In the genomic region with DNA sequence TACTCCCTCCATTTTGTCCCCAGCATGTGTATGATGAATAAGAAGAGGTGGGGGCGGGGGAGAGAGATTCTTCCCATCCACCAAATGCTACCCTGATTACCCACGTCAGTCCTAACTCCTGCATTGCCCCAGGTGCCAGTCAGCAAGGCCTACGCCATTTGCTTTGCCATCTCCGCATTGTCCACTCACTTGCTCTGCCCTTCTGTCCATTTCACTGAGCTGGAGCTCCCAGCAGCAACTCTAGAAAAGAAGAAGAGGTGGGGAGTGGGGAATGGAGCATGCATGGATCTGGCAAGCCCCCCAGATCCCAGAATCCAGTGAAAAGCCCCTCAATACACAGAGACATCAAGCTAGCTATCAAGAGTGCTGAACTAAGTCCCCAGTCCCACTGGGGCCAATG, we compare ENCODE assay signal across 33 cellular contexts. TPM values are rescaled to one million over a fixed set of nuclear protein-coding genes. Genes with fewer than 3 reads are reported as not detected.
"Had no signal": no experiment of that assay in that cellular context is flagged by ENCODE, and none has a peak within 500 bp of the region (broad histone marks: within the 10 kb centered on the region; RNA-seq: fewer than 3 reads in every experiment).

No MANE protein-coding gene starts in this region.

- H3K27ac Mint-ChIP-seq: activated CD4-positive, alpha-beta memory T cell treated with anti-CD3 and anti-CD28 coated beads for 36 hours; activated CD4-positive, alpha-beta T cell treated with anti-CD3 and anti-CD28 coated beads for 36 hours; activated CD4-positive, alpha-beta T cell treated with anti-CD3 and anti-CD28 coated beads, Interleukin-2, amount 10 ng/mL, durations not matched to agents 24 days and 14 days; activated CD8-positive, alpha-beta memory T cell treated with anti-CD3 and anti-CD28 coated beads, Interleukin-2, amount 10 ng/mL, durations not matched to agents 7 days and 5 days; activated CD8-positive, alpha-beta T cell treated with anti-CD3 and anti-CD28 coated beads, Interleukin-2, amount 10 ng/mL, durations not matched to agents 7 days and 5 days; activated naive CD4-positive, alpha-beta T cell treated with anti-CD3 and anti-CD28 coated beads, Interleukin-2, amount 10 ng/mL, durations not matched to agents 7 days and 5 days; activated naive CD4-positive, alpha-beta T cell treated with anti-CD3 and anti-CD28 coated beads, Interleukin-2, amount 50 U/mL, for 72 hours; activated naive CD8-positive, alpha-beta T cell treated with anti-CD3 and anti-CD28 coated beads, Interleukin-2, amount 10 ng/mL, durations not matched to agents 7 days and 5 days; activated T-cell treated with anti-CD3 and anti-CD28 coated beads, Interleukin-2, amount 50 U/mL, for 24 hours; activated T-cell treated with anti-CD3 and anti-CD28 coated beads, Interleukin-2, amount 50 U/mL, for 72 hours; effector memory CD8-positive, alpha-beta T cell; T-helper 17 cell had no signal

- H3K36me3 ChIP-seq: brain microvascular endothelial cell, gastrocnemius medialis had no signal

- H3K9me3 Mint-ChIP-seq: activated CD4-positive, alpha-beta memory T cell treated with anti-CD3 and anti-CD28 coated beads for 36 hours; activated CD4-positive, alpha-beta T cell treated with anti-CD3 and anti-CD28 coated beads, Interleukin-2, amount 10 ng/mL, durations not matched to agents 24 days and 14 days; activated naive CD4-positive, alpha-beta T cell treated with anti-CD3 and anti-CD28 coated beads, Interleukin-2, amount 10 ng/mL, durations not matched to agents 7 days and 5 days; activated naive CD4-positive, alpha-beta T cell treated with anti-CD3 and anti-CD28 coated beads, Interleukin-2, amount 50 U/mL, for 72 hours; activated naive CD8-positive, alpha-beta T cell treated with anti-CD3 and anti-CD28 coated beads, Interleukin-2, amount 10 ng/mL, durations not matched to agents 7 days and 5 days; activated T-cell treated with anti-CD3 and anti-CD28 coated beads, Interleukin-2, amount 50 U/mL, for 24 hours; activated T-cell treated with anti-CD3 and anti-CD28 coated beads, Interleukin-2, amount 50 U/mL, for 72 hours; effector memory CD8-positive, alpha-beta T cell had no signal

- ATAC-seq: activated CD4-positive, alpha-beta T cell treated with anti-CD3 and anti-CD28 coated beads for 36 hours; activated CD8-positive, alpha-beta memory T cell treated with anti-CD3 and anti-CD28 coated beads, Interleukin-2, amount 10 ng/mL, durations not matched to agents 7 days and 5 days; activated CD8-positive, alpha-beta T cell treated with anti-CD3 and anti-CD28 coated beads, Interleukin-2, amount 10 ng/mL, durations not matched to agents 7 days and 5 days; activated naive CD4-positive, alpha-beta T cell treated with anti-CD3 and anti-CD28 coated beads, Interleukin-2, amount 50 U/mL, for 72 hours; activated T-cell treated with anti-CD3 and anti-CD28 coated beads, Interleukin-2, amount 50 U/mL, for 72 hours; effector memory CD8-positive, alpha-beta T cell; foreskin keratinocyte; gastrocnemius medialis; T-helper 17 cell had no signal

- H3K4me1 ChIP-seq: esophagus muscularis mucosa, foreskin keratinocyte, gastrocnemius medialis had no signal

- H3K36me3 Mint-ChIP-seq: activated CD4-positive, alpha-beta memory T cell treated with anti-CD3 and anti-CD28 coated beads for 36 hours; activated CD8-positive, alpha-beta memory T cell treated with anti-CD3 and anti-CD28 coated beads, Interleukin-2, amount 10 ng/mL, durations not matched to agents 7 days and 5 days; activated naive CD4-positive, alpha-beta T cell treated with anti-CD3 and anti-CD28 coated beads, Interleukin-2, amount 10 ng/mL, durations not matched to agents 7 days and 5 days; activated naive CD4-positive, alpha-beta T cell treated with anti-CD3 and anti-CD28 coated beads, Interleukin-2, amount 50 U/mL, for 72 hours; activated naive CD8-positive, alpha-beta T cell treated with anti-CD3 and anti-CD28 coated beads, Interleukin-2, amount 10 ng/mL, durations not matched to agents 7 days and 5 days had no signal

- H3K9me3 ChIP-seq: esophagus muscularis mucosa, gastrocnemius medialis had no signal

- H3K27ac ChIP-seq: brain microvascular endothelial cell, esophagus muscularis mucosa, foreskin keratinocyte, gastrocnemius medialis had no signal

- H3K4me3 ChIP-seq: esophagus muscularis mucosa, gastrocnemius medialis had no signal

- H3K4me3 Mint-ChIP-seq: activated CD4-positive, alpha-beta memory T cell treated with anti-CD3 and anti-CD28 coated beads for 36 hours; activated CD4-positive, alpha-beta T cell treated with anti-CD3 and anti-CD28 coated beads for 36 hours; activated CD4-positive, alpha-beta T cell treated with anti-CD3 and anti-CD28 coated beads, Interleukin-2, amount 10 ng/mL, durations not matched to agents 24 days and 14 days; activated CD8-positive, alpha-beta memory T cell treated with anti-CD3 and anti-CD28 coated beads, Interleukin-2, amount 10 ng/mL, durations not matched to agents 7 days and 5 days; activated CD8-positive, alpha-beta T cell treated with anti-CD3 and anti-CD28 coated beads, Interleukin-2, amount 10 ng/mL, durations not matched to agents 7 days and 5 days; activated naive CD4-positive, alpha-beta T cell treated with anti-CD3 and anti-CD28 coated beads, Interleukin-2, amount 10 ng/mL, durations not matched to agents 7 days and 5 days; activated naive CD8-positive, alpha-beta T cell treated with anti-CD3 and anti-CD28 coated beads, Interleukin-2, amount 10 ng/mL, durations not matched to agents 7 days and 5 days; activated T-cell treated with anti-CD3 and anti-CD28 coated beads, Interleukin-2, amount 50 U/mL, for 24 hours; activated T-cell treated with anti-CD3 and anti-CD28 coated beads, Interleukin-2, amount 50 U/mL, for 72 hours; effector memory CD8-positive, alpha-beta T cell; T-helper 17 cell had no signal

- DNase-seq: activated CD4-positive, alpha-beta memory T cell treated with anti-CD3 and anti-CD28 coated beads for 36 hours; activated CD4-positive, alpha-beta T cell treated with anti-CD3 and anti-CD28 coated beads for 36 hours; activated CD4-positive, alpha-beta T cell treated with anti-CD3 and anti-CD28 coated beads, Interleukin-2, amount 10 ng/mL, durations not matched to agents 24 days and 14 days; activated CD4-positive, CD25-positive, alpha-beta regulatory T cell; activated CD4-positive, CD25-positive, alpha-beta regulatory T cell treated with anti-CD3 and anti-CD28 coated beads, Interleukin-2, amount 50 U/mL, for 72 hours; activated CD8-positive, alpha-beta memory T cell treated with anti-CD3 and anti-CD28 coated beads, Interleukin-2, amount 10 ng/mL, durations not matched to agents 7 days and 5 days; activated CD8-positive, alpha-beta memory T cell treated with anti-CD3 and anti-CD28 coated beads, Interleukin-2, amount 50 U/mL, for 48 hours; activated CD8-positive, alpha-beta T cell treated with anti-CD3 and anti-CD28 coated beads, Interleukin-2, amount 10 ng/mL, durations not matched to agents 7 days and 5 days; activated gamma-delta T cell; activated naive CD4-positive, alpha-beta T cell; activated naive CD4-positive, alpha-beta T cell treated with anti-CD3 and anti-CD28 coated beads, Interleukin-2, amount 10 ng/mL, durations not matched to agents 7 days and 5 days; activated naive CD8-positive, alpha-beta T cell treated with anti-CD3 and anti-CD28 coated beads, Interleukin-2, amount 10 ng/mL, durations not matched to agents 7 days and 5 days; activated T-cell treated with anti-CD3 and anti-CD28 coated beads for 4 hours; activated T-cell treated with anti-CD3 and anti-CD28 coated beads, Interleukin-2, amount 50 U/mL, for 24 hours; activated T-cell treated with anti-CD3 and anti-CD28 coated beads, Interleukin-2, amount 50 U/mL, for 72 hours; anterior cingulate cortex; brain microvascular endothelial cell; caudate nucleus; cortex of kidney; dermis blood vessel endothelial cell; effector CD4-positive, alpha-beta T cell; effector memory CD8-positive, alpha-beta T cell; erythroblast; foreskin keratinocyte; gastrocnemius medialis; glutamatergic neuron; T-helper 1 cell; T-helper 17 cell had no signal

RNA-seq across cellular contexts. Expression of gene WT1, which starts 19.0 kb away (rescaled TPM):
- total RNA-seq: activated CD4-positive, alpha-beta memory T cell treated with anti-CD3 and anti-CD28 coated beads for 36 hours; activated CD4-positive, alpha-beta T cell treated with anti-CD3 and anti-CD28 coated beads for 36 hours; activated CD4-positive, alpha-beta T cell treated with anti-CD3 and anti-CD28 coated beads, Interleukin-2, amount 10 ng/mL, durations not matched to agents 24 days and 14 days; activated CD8-positive, alpha-beta memory T cell treated with anti-CD3 and anti-CD28 coated beads for 36 hours; activated CD8-positive, alpha-beta memory T cell treated with anti-CD3 and anti-CD28 coated beads, Interleukin-2, amount 10 ng/mL, durations not matched to agents 7 days and 5 days; activated CD8-positive, alpha-beta T cell treated with anti-CD3 and anti-CD28 coated beads, Interleukin-2, amount 10 ng/mL, durations not matched to agents 7 days and 5 days; activated naive CD4-positive, alpha-beta T cell treated with anti-CD3 and anti-CD28 coated beads, Interleukin-2, amount 50 U/mL, for 72 hours; activated naive CD8-positive, alpha-beta T cell treated with anti-CD3 and anti-CD28 coated beads, Interleukin-2, amount 10 ng/mL, durations not matched to agents 7 days and 5 days; activated T-cell treated with anti-CD3 and anti-CD28 coated beads, Interleukin-2, amount 50 U/mL, for 72 hours; bronchial epithelial cell; chondrocyte; dermis blood vessel endothelial cell; gastrocnemius medialis; T-helper 17 cell had no signal
- polyA plus RNA-seq: foreskin keratinocyte had no signal
